In the genomic region with DNA sequence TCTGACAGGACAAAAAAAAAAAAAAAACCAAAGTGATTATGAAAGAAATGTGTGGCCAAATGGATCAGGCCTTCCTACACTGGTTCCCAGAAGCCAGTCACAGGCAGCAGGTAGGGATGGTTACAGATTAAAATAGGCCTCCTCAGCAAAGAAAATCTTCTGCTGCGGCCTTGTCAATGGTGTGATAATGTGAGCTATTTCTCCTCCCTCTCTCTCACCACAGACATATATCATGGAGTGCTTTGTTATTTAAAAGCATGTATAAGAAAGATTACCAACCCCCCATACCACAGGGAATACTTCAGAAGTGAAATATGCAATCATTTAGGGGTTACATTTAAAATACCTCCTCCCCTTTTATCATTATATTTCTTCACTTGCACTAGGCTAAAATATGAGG, we compare ENCODE assay signal across 27 cellular contexts. TPM values are rescaled to one million over a fixed set of nuclear protein-coding genes. Genes with fewer than 3 reads are reported as not detected.
DNase-seq lines count a peak whose midpoint lies in the region; ATAC-seq, FAIRE-seq and TF ChIP-seq lines count a peak whose summit lies in the region.
"Had no signal": no experiment of that assay in that cellular context is flagged by ENCODE, and none has a peak within 500 bp of the region (broad histone marks: within the 10 kb centered on the region; RNA-seq: fewer than 3 reads in every experiment).

No MANE protein-coding gene starts in this region.

- no peak overlapping the region for H3K4ac ChIP-seq in H9 (ENCODE audit: low read depth, low read length)

- TF ChIP-seq CTCF in H9 (conservative IDR thresholded peaks at IDR 0.05) (no peak), astrocyte (IDR thresholded peaks at IDR 0.05; ENCODE audit: insufficient read depth, low read depth, low read length) (no peak), mesothelial cell of epicardium (IDR thresholded peaks at IDR 0.05; ENCODE audit: unreplicated experiment) (no peak)

- H3K27me3 ChIP-seq in H9 (ENCODE audit: insufficient read depth, low read length) (no peaks in the 10 kb centered on the region), astrocyte (ENCODE audit: insufficient read depth, low read length) (no peaks in the 10 kb centered on the region), aorta (ENCODE audit: control insufficient read depth in 1 of 2, insufficient read depth in 2 of 2, low read length in 1 of 2) (no peaks in the 10 kb centered on the region)
- H3K27me3 ChIP-seq: BE2C had no signal

- H3K18ac ChIP-seq in H9 (ENCODE audit: insufficient read length, low read depth, low read length), result no peak overlapping the region

- peaks cover 28 to 29% of the 10 kb centered on the region in 2 experiments for H3K4me1 Mint-ChIP-seq in H9
- peaks cover 6% of the 10 kb centered on the region for H3K4me1 Mint-ChIP-seq in astrocyte (ENCODE audit: low read depth, unreplicated experiment)
- peaks cover 62% of the 10 kb centered on the region for H3K4me1 Mint-ChIP-seq in mesothelial cell of epicardium
- H3K4me1 Mint-ChIP-seq: CD8-positive, alpha-beta memory T cell had no signal

- no peak overlapping the region for H4K91ac ChIP-seq in H9 (ENCODE audit: insufficient read length, low read depth, low read length)

- H3K27me3 Mint-ChIP-seq in H9 (ENCODE audit: low read depth) (no peaks in the 10 kb centered on the region), astrocyte (ENCODE audit: low read depth, unreplicated experiment) (no peaks in the 10 kb centered on the region), mesothelial cell of epicardium (ENCODE audit: low read depth) (no peaks in the 10 kb centered on the region)
- H3K27me3 Mint-ChIP-seq: CD8-positive, alpha-beta memory T cell had no signal

- peak overlapping the region; percentile 24 to 39 (median 35); a peak in 2 of 7 replicates for H3K27ac Mint-ChIP-seq in H9
- H3K27ac Mint-ChIP-seq in astrocyte (ENCODE audit: unreplicated experiment), result peak overlapping the region; percentile 60
- peak overlapping the region; percentile 79 for H3K27ac Mint-ChIP-seq in mesothelial cell of epicardium
- H3K27ac Mint-ChIP-seq: CD14-positive monocyte; CD8-positive, alpha-beta memory T cell had no signal

- no peak for FAIRE-seq in astrocyte (lab: Jason Lieb, UNC)
- FAIRE-seq: GM12892, HTR-8/SVneo had no signal

- WGBS in H9 (ENCODE audit: extremely low coverage, insufficient read length, low lambda C conversion rate), result no CpG with 5 or more reads among the region's 1 CpG
- 89 to 99% methylated on average over 1 of the region's 1 CpG for WGBS in aorta, 2 donors

- no peak overlapping the region for H2BK15ac ChIP-seq in H9 (ENCODE audit: low read depth, low read length)

- H3K36me3 Mint-ChIP-seq in H9 (ENCODE audit: insufficient read depth in 1 of 3, low read depth in 3 of 3) (0 out of 7 replicates have a peak, but pooled peaks cover 0 to 2% (median 0%) of the 10 kb centered on the region in 3 experiments), astrocyte (ENCODE audit: low read depth, unreplicated experiment) (no peaks in the 10 kb centered on the region), mesothelial cell of epicardium (no peaks in the 10 kb centered on the region)
- H3K36me3 Mint-ChIP-seq: CD14-positive monocyte; CD8-positive, alpha-beta memory T cell had no signal

- H3K36me3 ChIP-seq in astrocyte (ENCODE audit: insufficient read depth, low read length) (no peaks in the 10 kb centered on the region), aorta (ENCODE audit: control insufficient read depth in 1 of 2, insufficient read depth in 2 of 2, low read length in 1 of 2) (no peaks in the 10 kb centered on the region)
- H3K36me3 ChIP-seq: BE2C had no signal

- no peak overlapping the region for H3K27ac ChIP-seq in H9 (ENCODE audit: insufficient read length, low read depth, low read length)
- H3K27ac ChIP-seq in astrocyte (ENCODE audit: low read depth, low read length), result peak overlapping the region; percentile 50
- no peak overlapping the region for H3K27ac ChIP-seq in aorta (ENCODE audit: low read depth in 1 of 2, low read length in 2 of 2)
- H3K27ac ChIP-seq: RWPE1 had no signal

- H3K4me3 ChIP-seq in astrocyte (ENCODE audit: insufficient read depth, low read depth, low read length) (no peak overlapping the region), aorta (ENCODE audit: low read length in 2 of 2) (no peak overlapping the region)

- H2BK120ac ChIP-seq in H9 (ENCODE audit: low read depth, low read length, poor library complexity, severe bottlenecking), result no peak overlapping the region

- H3K14ac ChIP-seq in H9 (ENCODE audit: insufficient read depth, low read length), result no peak overlapping the region

- H4K20me1 ChIP-seq in H9 (ENCODE audit: control insufficient read depth, insufficient read depth, insufficient read length), result no peaks in the 10 kb centered on the region
- H4K20me1 ChIP-seq in astrocyte (ENCODE audit: insufficient read depth, low read length), result no peaks in the 10 kb centered on the region

- H3K23ac ChIP-seq in H9 (ENCODE audit: insufficient read length, low read depth, low read length), result no peak overlapping the region

- H3K56ac ChIP-seq in H9 (ENCODE audit: insufficient read length, low read depth, low read length), result no peak overlapping the region

- H3K9me3 ChIP-seq in H9 (ENCODE audit: control insufficient read depth, low read depth, low read length) (no peaks in the 10 kb centered on the region), astrocyte (ENCODE audit: insufficient read depth, low read depth, low read length) (no peaks in the 10 kb centered on the region), aorta (ENCODE audit: control insufficient read depth, low read length) (no peaks in the 10 kb centered on the region)
- H3K9me3 ChIP-seq: BE2C had no signal

- H3K9ac ChIP-seq in H9 (ENCODE audit: extremely low read depth, insufficient read length, low read length) (no peak overlapping the region), astrocyte (ENCODE audit: low read length) (peak overlapping the region; percentile 17)

- no peak for ATAC-seq in HG03196 (IDR thresholded peaks at IDR 0.05; ENCODE audit: unreplicated experiment)
- ATAC-seq in aorta (ENCODE audit: low FRiP score), result no peak

- H3K4me3 Mint-ChIP-seq in H9, result no peak overlapping the region
- no peak overlapping the region for H3K4me3 Mint-ChIP-seq in astrocyte (ENCODE audit: unreplicated experiment)
- H3K4me3 Mint-ChIP-seq in mesothelial cell of epicardium, result no peak overlapping the region
- H3K4me3 Mint-ChIP-seq: CD14-positive monocyte; CD8-positive, alpha-beta memory T cell had no signal

- H4K8ac ChIP-seq in H9 (replicated peaks; ENCODE audit: insufficient read length, low read depth, low read length), result no peak overlapping the region

- intact Hi-C loops in aorta (cut with DNase I), result no loop called here

- H3K9me3 Mint-ChIP-seq in H9, result no peaks in the 10 kb centered on the region
- H3K9me3 Mint-ChIP-seq in astrocyte (ENCODE audit: unreplicated experiment), result no peaks in the 10 kb centered on the region
- no peaks in the 10 kb centered on the region for H3K9me3 Mint-ChIP-seq in mesothelial cell of epicardium

- H3T11ph ChIP-seq in H9 (ENCODE audit: low read length), result no peak overlapping the region

- no peak overlapping the region for H2BK12ac ChIP-seq in H9 (ENCODE audit: insufficient read length, low read depth, low read length)

- no peaks in the 10 kb centered on the region for H3K79me2 ChIP-seq in H9 (ENCODE audit: insufficient read depth, low read length)
- no peaks in the 10 kb centered on the region for H3K79me2 ChIP-seq in astrocyte (ENCODE audit: insufficient read depth, low read length)

- DNase-seq in H9 (no peak), astrocyte (ENCODE audit: low read depth) (peak; percentile 83), mesothelial cell of epicardium (ENCODE audit: low spot score in 2 of 2, unreplicated experiment in 2 of 2) (no peak), cerebellar cortex (ENCODE audit: low spot score) (no peak), aorta (no peak), NCI-H1092 (lab: John Stamatoyannopoulos, UW) (no peak)
- DNase-seq: BE2C; Calu3; CD8-positive, alpha-beta memory T cell; DMS79 treated with DMSO at 0.1 percent for 48 hours; H7; KBM-7; MV-4-11; NCI-H2029 treated with DMSO at 0.1 percent for 48 hours; NCI-H2227 treated with DMSO at 0.1 percent for 48 hours; NCI-H526 treated with DMSO at 0.1 percent for 48 hours; SHP77 had no signal

- no peaks in the 10 kb centered on the region for H3K23me2 ChIP-seq in H9 (ENCODE audit: insufficient read length, low read depth, low read length, poor library complexity, severe bottlenecking)

- H4K5ac ChIP-seq in H9 (ENCODE audit: insufficient read length, low read depth, low read length), result no peak overlapping the region

- no peak overlapping the region for H2AFZ ChIP-seq in H9 (ENCODE audit: low read length)
- no peak overlapping the region for H2AFZ ChIP-seq in astrocyte (ENCODE audit: low read depth, low read length)

- no peak overlapping the region for H3K4me2 ChIP-seq in H9 (ENCODE audit: insufficient read depth, insufficient read length, low read length)
- no peak overlapping the region for H3K4me2 ChIP-seq in astrocyte (ENCODE audit: low read length)

- H3K79me1 ChIP-seq in H9 (ENCODE audit: insufficient read depth, low read depth, low read length, poor library complexity, severe bottlenecking), result no peaks in the 10 kb centered on the region

- no peak overlapping the region for H2BK5ac ChIP-seq in H9 (ENCODE audit: insufficient read length, low read length)

- H3K4me1 ChIP-seq in H9 (ENCODE audit: insufficient read depth, low read length) (peaks cover 8% of the 10 kb centered on the region), astrocyte (ENCODE audit: insufficient read depth, low read length) (peaks cover 18% of the 10 kb centered on the region), aorta (ENCODE audit: control insufficient read depth in 1 of 2, insufficient read depth in 2 of 2, low read length in 2 of 2) (no peaks in the 10 kb centered on the region)
- H3K4me1 ChIP-seq: BE2C had no signal

- H2AK5ac ChIP-seq in H9 (ENCODE audit: insufficient read length, low read length), result no peak overlapping the region

- no peak overlapping the region for H2BK20ac ChIP-seq in H9 (ENCODE audit: low read depth, low read length, poor library complexity, severe bottlenecking)

RNA-seq across cellular contexts. Expression of a gene that starts 32.2 kb away (rescaled TPM):
- total RNA-seq in H9 (2021) (not detected in 2 replicates), astrocyte (not detected in 2 replicates), mesothelial cell of epicardium (not detected in 3 replicates), aorta (not detected)
- polyA plus RNA-seq in aorta, result not detected
- total RNA-seq: A673; Calu3; CD8-positive, alpha-beta memory T cell; H7; LHCN-M2; MCF 10A; NCI-H460; SK-MEL-5 had no signal
- polyA plus RNA-seq: CD14-positive monocyte; CD8-positive, alpha-beta memory T cell had no signal
